Comparison of ENCODE assay signal across 9 cellular contexts in the genomic region with DNA sequence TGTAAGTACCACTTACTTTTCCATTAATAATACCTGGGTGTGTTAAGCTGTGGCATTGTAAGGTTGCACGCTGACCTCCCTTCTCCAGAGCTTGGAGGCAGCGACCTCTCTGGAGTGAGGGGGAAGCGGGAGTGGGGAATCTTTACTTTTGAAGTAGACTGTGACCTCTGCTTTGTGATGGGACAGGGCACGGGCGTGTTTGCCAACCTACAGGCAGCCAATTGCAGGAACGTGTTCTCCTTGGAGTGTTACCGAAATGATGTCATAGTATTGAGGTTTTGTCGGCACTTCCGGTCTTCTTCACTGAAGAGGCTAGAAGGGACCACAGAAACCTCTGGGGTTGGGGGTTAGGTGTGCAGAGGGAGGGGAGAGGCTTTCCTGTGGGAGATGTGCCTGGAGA. TPM values are rescaled to one million over a fixed set of nuclear protein-coding genes. Genes with fewer than 3 reads are reported as not detected.
DNase-seq lines count a peak whose midpoint lies in the region; ATAC-seq lines count a peak whose summit lies in the region.
"Had no signal": no experiment of that assay in that cellular context is flagged by ENCODE, and none has a peak within 500 bp of the region (broad histone marks: within the 10 kb centered on the region; RNA-seq: fewer than 3 reads in every experiment).

No MANE protein-coding gene starts in this region.

- H3K36me3 Mint-ChIP-seq in activated naive CD4-positive, alpha-beta T cell treated with anti-CD3 and anti-CD28 coated beads, Interleukin-2, amount 50 U/mL, for 24 hours, result no peaks in the 10 kb centered on the region
- no peaks in the 10 kb centered on the region for H3K36me3 Mint-ChIP-seq in immature natural killer cell

- peaks cover 18% of the 10 kb centered on the region for H3K27me3 Mint-ChIP-seq in activated naive CD4-positive, alpha-beta T cell treated with anti-CD3 and anti-CD28 coated beads, Interleukin-2, amount 50 U/mL, for 24 hours
- H3K27me3 Mint-ChIP-seq in immature natural killer cell (ENCODE audit: low read depth in 3 of 3), result peaks cover 6 to 29% (median 20%) of the 10 kb centered on the region in 3 donors
- peaks cover 20% of the 10 kb centered on the region for H3K27me3 Mint-ChIP-seq in stimulated activated naive CD8-positive, alpha-beta T cell treated with anti-CD3 and anti-CD28 coated beads, Interleukin-15, amount 100 ng/mL, for 72 hours

- no peak for ATAC-seq in stimulated activated naive CD8-positive, alpha-beta T cell treated with anti-CD3 and anti-CD28 coated beads, Interleukin-15, amount 100 ng/mL, for 72 hours
- no peak for ATAC-seq in HG03571 (IDR thresholded peaks at IDR 0.05; ENCODE audit: unreplicated experiment)

- H3K4me3 Mint-ChIP-seq in activated naive CD4-positive, alpha-beta T cell treated with anti-CD3 and anti-CD28 coated beads, Interleukin-2, amount 50 U/mL, for 24 hours, result peak overlapping the region; percentile 89
- peak overlapping the region; percentile 68 to 95 (median 82) for H3K4me3 Mint-ChIP-seq in immature natural killer cell
- peak overlapping the region; percentile 96 to 98 for H3K4me3 Mint-ChIP-seq in stimulated activated naive CD8-positive, alpha-beta T cell treated with anti-CD3 and anti-CD28 coated beads, Interleukin-15, amount 100 ng/mL, for 72 hours

- H3K4me1 Mint-ChIP-seq in activated naive CD4-positive, alpha-beta T cell treated with anti-CD3 and anti-CD28 coated beads, Interleukin-2, amount 50 U/mL, for 24 hours, result peaks cover 18% of the 10 kb centered on the region
- H3K4me1 Mint-ChIP-seq in immature natural killer cell, result peaks cover 20 to 26% of the 10 kb centered on the region in 2 donors
- peaks cover 22% of the 10 kb centered on the region for H3K4me1 Mint-ChIP-seq in stimulated activated naive CD8-positive, alpha-beta T cell treated with anti-CD3 and anti-CD28 coated beads, Interleukin-15, amount 100 ng/mL, for 72 hours

- no peak overlapping the region for H3K27ac Mint-ChIP-seq in activated naive CD4-positive, alpha-beta T cell treated with anti-CD3 and anti-CD28 coated beads, Interleukin-2, amount 50 U/mL, for 24 hours
- H3K27ac Mint-ChIP-seq in immature natural killer cell, result peak overlapping the region in 2 of 6 donors; percentile 4 to 46
- peak overlapping the region in 1 of 2 donors; percentile 31 for H3K27ac Mint-ChIP-seq in stimulated activated naive CD8-positive, alpha-beta T cell treated with anti-CD3 and anti-CD28 coated beads, Interleukin-15, amount 100 ng/mL, for 72 hours
- H3K27ac Mint-ChIP-seq: activated naive CD4-positive, alpha-beta T cell treated with anti-CD3 and anti-CD28 coated beads, Interleukin-2, amount 50 U/mL, for 72 hours had no signal

- H3K9me3 Mint-ChIP-seq in activated naive CD4-positive, alpha-beta T cell treated with anti-CD3 and anti-CD28 coated beads, Interleukin-2, amount 50 U/mL, for 24 hours, result no peaks in the 10 kb centered on the region
- no peaks in the 10 kb centered on the region for H3K9me3 Mint-ChIP-seq in immature natural killer cell
- H3K9me3 Mint-ChIP-seq in stimulated activated naive CD8-positive, alpha-beta T cell treated with anti-CD3 and anti-CD28 coated beads, Interleukin-15, amount 100 ng/mL, for 72 hours, result no peaks in the 10 kb centered on the region
- H3K9me3 Mint-ChIP-seq: activated naive CD4-positive, alpha-beta T cell treated with anti-CD3 and anti-CD28 coated beads, Interleukin-2, amount 50 U/mL, for 72 hours had no signal

- no peak for DNase-seq in activated naive CD4-positive, alpha-beta T cell treated with Interleukin-2 at 50 U/mL for 16 hours
- DNase-seq in amniotic epithelial cell (ENCODE audit: low read depth) (peak; percentile 18), immature natural killer cell (peak; percentile 9 to 21 (median 20)), SK-N-DZ (ENCODE audit: low spot score) (no peak), GF-D8 (lab: John Stamatoyannopoulos, UW) (no peak)
- DNase-seq in stimulated activated naive CD8-positive, alpha-beta T cell treated with anti-CD3 and anti-CD28 coated beads, Interleukin-15, amount 100 ng/mL, for 72 hours, result peak; percentile 1 to 15

RNA-seq across cellular contexts. Expression of a gene that starts 2.1 kb away (rescaled TPM):
- under 1 TPM in 2 of 3 donors, not detected in 1; 0.14 to 0.46 TPM for polyA plus RNA-seq in immature natural killer cell
- polyA plus RNA-seq in SK-N-DZ (2014; cell fraction: cytosol; rRNA removed), result 9.6 and 12.6 TPM in 2 replicates
- polyA plus RNA-seq in SK-N-DZ (2014; cell fraction: nucleus; rRNA removed), result 7.8 and 8.8 TPM in 2 replicates

Comparison
In these comparisons a context has a peak if more than half of its experiments do, and no peak if none do; other contexts are left out.
1. DNase-seq: peak in amniotic epithelial cell (single experiment), immature natural killer cell (3 of 3) and stimulated activated naive CD8-positive, alpha-beta T cell treated with anti-CD3 and anti-CD28 coated beads, Interleukin-15, amount 100 ng/mL, for 72 hours (2 of 2); none in activated naive CD4-positive, alpha-beta T cell treated with Interleukin-2 at 50 U/mL for 16 hours (single experiment), SK-N-DZ (single experiment) and GF-D8 (single experiment).
2. Peak in every context shown above with its lines, with median percentiles within 50 percentile points of each other: H3K4me3 Mint-ChIP-seq.